In the genomic region with DNA sequence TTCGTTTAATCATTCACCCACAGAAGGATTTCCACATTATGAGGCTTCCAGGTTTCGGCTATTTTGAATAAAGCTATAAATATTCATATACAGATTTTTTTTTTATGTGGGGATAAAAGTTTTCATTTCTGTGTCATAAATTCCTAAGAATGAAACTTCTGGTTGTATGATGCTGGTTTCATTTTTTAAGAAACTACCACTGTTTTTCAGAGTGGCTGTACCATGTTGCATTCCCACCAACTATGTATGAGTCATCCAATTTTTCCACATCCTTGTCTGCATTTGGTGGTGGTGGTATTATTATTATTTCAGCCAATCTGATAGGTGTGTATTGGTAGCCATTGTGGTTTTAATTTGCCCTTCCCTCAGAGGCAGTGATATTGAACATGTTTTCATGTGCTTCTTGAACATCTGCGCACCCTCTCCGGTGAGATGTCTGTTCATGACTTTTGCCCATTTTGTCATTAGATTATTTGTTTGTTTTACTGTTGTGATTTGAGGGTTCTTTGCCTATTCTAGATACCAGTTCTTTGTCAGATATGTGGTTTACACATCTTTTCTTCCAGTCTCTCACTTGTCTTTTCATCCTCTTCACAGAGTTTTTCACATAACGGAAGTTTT, we compare ENCODE assay signal across 19 cellular contexts.
DNase-seq lines count a peak whose midpoint lies in the region; ATAC-seq, FAIRE-seq and TF ChIP-seq lines count a peak whose summit lies in the region.
"Had no signal": no experiment of that assay in that cellular context is flagged by ENCODE, and none has a peak within 500 bp of the region (broad histone marks: within the 10 kb centered on the region; RNA-seq: fewer than 3 reads in every experiment).

No MANE protein-coding gene starts in this region.

- H3K27ac Mint-ChIP-seq in activated CD4-positive, alpha-beta T cell treated with anti-CD3 and anti-CD28 coated beads, Interleukin-2, amount 10 ng/mL, durations not matched to agents 24 days and 14 days: peak overlapping the region; percentile 72
- H3K27ac Mint-ChIP-seq in activated T-helper 17 cell treated with anti-CD3 and anti-CD28 coated beads, Interleukin-2, amount 50 U/mL, for 72 hours: no peak overlapping the region
- H3K27ac Mint-ChIP-seq: CD14-positive monocyte, GM23338 had no signal

- WGBS in trophoblast cell (ENCODE audit: extremely low coverage, insufficient coverage, insufficient read length): no CpG with 5 or more reads among the region's 5 CpGs

- no peak overlapping the region for H4K91ac ChIP-seq in trophoblast cell (ENCODE audit: low read depth, low read length)

- H3K36me3 Mint-ChIP-seq in activated CD4-positive, alpha-beta T cell treated with anti-CD3 and anti-CD28 coated beads, Interleukin-2, amount 10 ng/mL, durations not matched to agents 24 days and 14 days (ENCODE audit: low read depth): no peaks in the 10 kb centered on the region
- no peaks in the 10 kb centered on the region for H3K36me3 Mint-ChIP-seq in activated T-helper 17 cell treated with anti-CD3 and anti-CD28 coated beads, Interleukin-2, amount 50 U/mL, for 72 hours (ENCODE audit: low read depth)
- H3K36me3 Mint-ChIP-seq: CD14-positive monocyte had no signal

- intact Hi-C loops in activated CD4-positive, alpha-beta T cell treated with anti-CD3 and anti-CD28 coated beads, Interleukin-2, amount 10 ng/mL, durations not matched to agents 24 days and 14 days (cut with micrococcal nuclease): loop anchor here (1.0 kb wide), 1 partner anchor 77 kb away; no protein-coding TSS in a partner anchor
- intact Hi-C loops in endothelial cell of umbilical vein (cut with micrococcal nuclease): no loop called here

- no peaks in the 10 kb centered on the region for H4K20me1 ChIP-seq in endothelial cell of umbilical vein (replicated peaks; ENCODE audit: control insufficient read depth, extremely low read depth, insufficient read depth, low read length)

- H3K4me3 ChIP-seq in endothelial cell of umbilical vein (replicated peaks in 1 of 3; ENCODE audit: insufficient read depth in 1 of 3, low read depth in 1 of 3, low read length in 3 of 3) (no peak overlapping the region), trophoblast cell (ENCODE audit: low read depth, low read length) (no peak overlapping the region)
- H3K4me3 ChIP-seq: GM23338, SJCRH30 had no signal

- no peak overlapping the region for H2BK12ac ChIP-seq in trophoblast cell (ENCODE audit: low read length)

- H3K4ac ChIP-seq in trophoblast cell (ENCODE audit: low read depth, low read length): no peak overlapping the region

- DNase-seq in activated CD4-positive, alpha-beta T cell treated with anti-CD3 and anti-CD28 coated beads, Interleukin-2, amount 10 ng/mL, durations not matched to agents 24 days and 14 days: no peak
- DNase-seq in activated CD4-positive, alpha-beta T cell treated with anti-CD3 and anti-CD28 coated beads, Interleukin-2, amount 50 U/mL, for 48 hours: no peak
- DNase-seq in endothelial cell of umbilical vein (ENCODE audit: low read depth, low spot score) (no peak), trophoblast cell (peak; percentile 15 to 77), NOMO-1 treated with DMSO at 0.1 percent for 48 hours (lab: John Stamatoyannopoulos, UW; ENCODE audit: unreplicated experiment) (no peak), HEK293T (ENCODE audit: extremely low spot score) (no peak)
- no peak for DNase-seq in activated naive CD4-positive, alpha-beta T cell (lab: John Stamatoyannopoulos, UW)
- DNase-seq: Calu3, DMS79, NCI-H146, NCI-H2227 treated with DMSO at 0.1 percent for 48 hours, NCI-H526 treated with DMSO at 0.1 percent for 48 hours, OCI-M1, SJCRH30 had no signal

- dilution Hi-C loops in endothelial cell of umbilical vein (cut with MboI; ENCODE audit: extremely low pct_ligation_motif_present, low sequenced_read_pairs): no loop called here

- no peaks in the 10 kb centered on the region for H3K27me3 Mint-ChIP-seq in activated CD4-positive, alpha-beta T cell treated with anti-CD3 and anti-CD28 coated beads, Interleukin-2, amount 10 ng/mL, durations not matched to agents 24 days and 14 days
- H3K27me3 Mint-ChIP-seq in activated T-helper 17 cell treated with anti-CD3 and anti-CD28 coated beads, Interleukin-2, amount 50 U/mL, for 72 hours: peaks cover 3% of the 10 kb centered on the region

- no peak overlapping the region for H4K12ac ChIP-seq in trophoblast cell (ENCODE audit: low read depth, low read length)

- TF ChIP-seq CTCF in endothelial cell of umbilical vein (IDR thresholded peaks at IDR 0.05; ENCODE audit: extremely low read depth in 1 of 2, insufficient read depth in 1 of 2, low read depth in 1 of 2, low read length in 2 of 2): no peak

- H3K9ac ChIP-seq in endothelial cell of umbilical vein (replicated peaks; ENCODE audit: extremely low read depth, insufficient read depth, low read length): no peak overlapping the region
- H3K9ac ChIP-seq in trophoblast cell (ENCODE audit: low read length): no peak overlapping the region

- CTCF ChIA-PET in endothelial cell of umbilical vein (lab: Charles Lee) (no interaction called here), HEK293T (lab: Yijun Ruan, JAX) (no interaction called here)

- H3K9me3 ChIP-seq in endothelial cell of umbilical vein (replicated peaks; ENCODE audit: control insufficient read depth, insufficient read depth, low read length) (no peaks in the 10 kb centered on the region), trophoblast cell (ENCODE audit: insufficient read depth, low read depth, low read length) (no peaks in the 10 kb centered on the region)

- H2AFZ ChIP-seq in endothelial cell of umbilical vein (ENCODE audit: low read depth, low read length) (no peak overlapping the region), trophoblast cell (ENCODE audit: insufficient read depth, low read length, poor library complexity) (no peak overlapping the region)
- H2AFZ ChIP-seq: GM23338 had no signal

- no peaks in the 10 kb centered on the region for H3K36me3 ChIP-seq in endothelial cell of umbilical vein (ENCODE audit: control insufficient read depth in 2 of 2, extremely low read depth in 1 of 2, insufficient read depth in 2 of 2, low read length in 2 of 2)
- H3K36me3 ChIP-seq in trophoblast cell (ENCODE audit: control insufficient read depth in 1 of 2, insufficient read depth in 2 of 2, low read length in 2 of 2): no peaks in the 10 kb centered on the region
- H3K36me3 ChIP-seq: SJCRH30 had no signal

- peak; percentile 42 for ATAC-seq in activated T-helper 17 cell treated with anti-CD3 and anti-CD28 coated beads, Interleukin-2, amount 50 U/mL, for 72 hours (replicated peaks)
- ATAC-seq: GM23338 had no signal

- peaks cover 7% of the 10 kb centered on the region for H3K4me1 Mint-ChIP-seq in activated CD4-positive, alpha-beta T cell treated with anti-CD3 and anti-CD28 coated beads, Interleukin-2, amount 10 ng/mL, durations not matched to agents 24 days and 14 days
- no peaks in the 10 kb centered on the region for H3K4me1 Mint-ChIP-seq in activated T-helper 17 cell treated with anti-CD3 and anti-CD28 coated beads, Interleukin-2, amount 50 U/mL, for 72 hours
- H3K4me1 Mint-ChIP-seq: CD14-positive monocyte had no signal

- FAIRE-seq in endothelial cell of umbilical vein (lab: Jason Lieb, UNC): no peak
- FAIRE-seq: G401.6 had no signal

- H3K27me3 ChIP-seq in endothelial cell of umbilical vein (ENCODE audit: control insufficient read depth in 2 of 2, insufficient read depth in 2 of 2, low read length in 2 of 2): no peaks in the 10 kb centered on the region
- no peaks in the 10 kb centered on the region for H3K27me3 ChIP-seq in trophoblast cell (ENCODE audit: insufficient read depth, low read length)

- no peak overlapping the region for H4K8ac ChIP-seq in trophoblast cell (ENCODE audit: low read depth, low read length)

- H3K4me1 ChIP-seq in endothelial cell of umbilical vein (ENCODE audit: control insufficient read depth, extremely low read depth, insufficient read depth, low read length) (no peaks in the 10 kb centered on the region), trophoblast cell (ENCODE audit: control insufficient read depth in 1 of 2, insufficient read depth in 2 of 2, low read length in 2 of 2) (no peaks in the 10 kb centered on the region)
- H3K4me1 ChIP-seq: SJCRH30 had no signal

- H3K23ac ChIP-seq in trophoblast cell (ENCODE audit: low read length): no peak overlapping the region

- no peak overlapping the region for H2BK120ac ChIP-seq in trophoblast cell (ENCODE audit: insufficient read depth, low read length, poor library complexity)

- H3K9me3 Mint-ChIP-seq in activated CD4-positive, alpha-beta T cell treated with anti-CD3 and anti-CD28 coated beads, Interleukin-2, amount 10 ng/mL, durations not matched to agents 24 days and 14 days: no peaks in the 10 kb centered on the region
- H3K9me3 Mint-ChIP-seq in activated T-helper 17 cell treated with anti-CD3 and anti-CD28 coated beads, Interleukin-2, amount 50 U/mL, for 72 hours: no peaks in the 10 kb centered on the region
- H3K9me3 Mint-ChIP-seq: GM23338 had no signal

- no peaks in the 10 kb centered on the region for H3K79me1 ChIP-seq in trophoblast cell (ENCODE audit: low read length)

- H3K4me3 Mint-ChIP-seq in activated CD4-positive, alpha-beta T cell treated with anti-CD3 and anti-CD28 coated beads, Interleukin-2, amount 10 ng/mL, durations not matched to agents 24 days and 14 days: no peak overlapping the region
- H3K4me3 Mint-ChIP-seq in activated T-helper 17 cell treated with anti-CD3 and anti-CD28 coated beads, Interleukin-2, amount 50 U/mL, for 72 hours: no peak overlapping the region
- H3K4me3 Mint-ChIP-seq: CD14-positive monocyte, GM23338 had no signal

- POLR2A ChIA-PET in endothelial cell of umbilical vein (lab: Charles Lee) (no interaction called here), HEK293T (lab: Yijun Ruan, JAX) (no interaction called here)

- H3K79me2 ChIP-seq in endothelial cell of umbilical vein (ENCODE audit: control insufficient read depth, insufficient read depth, low read length) (no peaks in the 10 kb centered on the region), trophoblast cell (ENCODE audit: control insufficient read depth, insufficient read depth, low read length, poor library complexity) (no peaks in the 10 kb centered on the region)

- BruUV-seq in endothelial cell of umbilical vein (replicated peaks; lab: Mats Ljungman, UMichigan): no TSS peak

- H3K18ac ChIP-seq in trophoblast cell (ENCODE audit: low read length): no peak overlapping the region

- H3K4me2 ChIP-seq in endothelial cell of umbilical vein (ENCODE audit: insufficient read depth, low read length) (no peak overlapping the region), trophoblast cell (ENCODE audit: low read length) (no peak overlapping the region)
- H3K4me2 ChIP-seq: GM23338 had no signal

- no peak overlapping the region for H3K14ac ChIP-seq in trophoblast cell (ENCODE audit: low read length)

- H3K27ac ChIP-seq in endothelial cell of umbilical vein (ENCODE audit: insufficient read depth, low read depth, low read length) (no peak overlapping the region), trophoblast cell (ENCODE audit: low read depth, low read length) (no peak overlapping the region)
- H3K27ac ChIP-seq: RWPE1, SJCRH30 had no signal

- H2BK5ac ChIP-seq in trophoblast cell (ENCODE audit: low read depth, low read length, poor library complexity): no peak overlapping the region

- no peaks in the 10 kb centered on the region for H3K9me1 ChIP-seq in endothelial cell of umbilical vein (replicated peaks; ENCODE audit: control insufficient read depth, extremely low read depth, insufficient read depth, low read length)

- H2AK5ac ChIP-seq in trophoblast cell (ENCODE audit: low read length): no peak overlapping the region

- TF ChIP-seq POLR2A in endothelial cell of umbilical vein (IDR thresholded peaks at IDR 0.05; ENCODE audit: low read depth, low read length): no peak

Comparison
In these comparisons a context has a peak if more than half of its experiments do, and no peak if none do; other contexts are left out.
1. DNase-seq: peak in trophoblast cell (2 of 2); none in activated CD4-positive, alpha-beta T cell treated with anti-CD3 and anti-CD28 coated beads, Interleukin-2, amount 10 ng/mL, durations not matched to agents 24 days and 14 days (single experiment), activated CD4-positive, alpha-beta T cell treated with anti-CD3 and anti-CD28 coated beads, Interleukin-2, amount 50 U/mL, for 48 hours (0 of 2), endothelial cell of umbilical vein (single experiment), NOMO-1 treated with DMSO at 0.1 percent for 48 hours (single experiment), HEK293T (single experiment) and activated naive CD4-positive, alpha-beta T cell (0 of 4).